8 cellular contexts compared by ENCODE assay signal in genomic region chr13:37001921-37002250, GRCh38. TPM values are rescaled to one million over a fixed set of nuclear protein-coding genes. Genes with fewer than 3 reads are reported as not detected.
DNase-seq lines count a peak whose midpoint lies in the region; ATAC-seq and TF ChIP-seq lines count a peak whose summit lies in the region.

No MANE protein-coding gene starts in this region.

- TF ChIP-seq POLR2A in prostate gland (IDR thresholded peaks at IDR 0.05), result no peak

- H3K4me1 ChIP-seq in ACC112 (ENCODE audit: control insufficient read depth, insufficient read depth, low read length, unreplicated experiment) (peaks cover 25% of the 10 kb centered on the region), GM23248 (ENCODE audit: insufficient read depth) (peaks cover 16% of the 10 kb centered on the region), iPS-15b (ENCODE audit: control insufficient read depth, insufficient read depth, low read length) (no peaks in the 10 kb centered on the region), prostate gland (replicated peaks) (peaks cover 3% of the 10 kb centered on the region)

- DNase-seq in GM23248, result no peak
- no peak for DNase-seq in activated B cell treated with CpG ODN at 0.5 μM for 24 hours
- DNase-seq in prostate gland (ENCODE audit: low spot score), result no peak
- DNase-seq in Right ventricle myocardium superior, result no peak
- no peak for DNase-seq in NCI-H226

- POLR2A ChIA-PET in activated B cell treated with CpG ODN at 0.5 μM for 24 hours (lab: Charles Lee), result no interaction called here

- ATAC-seq in activated B cell treated with CpG ODN at 0.5 μM for 24 hours (ENCODE audit: low read depth), result no peak
- ATAC-seq in GM19467 (IDR thresholded peaks at IDR 0.05; ENCODE audit: unreplicated experiment), result no peak
- ATAC-seq in Right ventricle myocardium superior (ENCODE audit: poor library complexity), result no peak

- H3K36me3 ChIP-seq in ACC112 (ENCODE audit: insufficient read depth, low read length) (peaks cover 28% of the 10 kb centered on the region), GM23248 (ENCODE audit: low read depth) (peaks cover 30% of the 10 kb centered on the region), iPS-15b (ENCODE audit: control insufficient read depth, insufficient read depth, low read length) (no peaks in the 10 kb centered on the region), prostate gland (no peaks in the 10 kb centered on the region)

- H3K4me3 Mint-ChIP-seq in activated B cell treated with CpG ODN at 0.5 μM for 24 hours, result peak overlapping the region; percentile 99

- H3K4me3 ChIP-seq in ACC112 (ENCODE audit: low read depth, low read length), result peak overlapping the region; percentile 95
- H3K4me3 ChIP-seq in GM23248, result peak overlapping the region; percentile 95
- peak overlapping the region; percentile 98 for H3K4me3 ChIP-seq in iPS-15b (ENCODE audit: low read depth, low read length)
- no peak overlapping the region for H3K4me3 ChIP-seq in prostate gland

- H3K36me3 Mint-ChIP-seq in activated B cell treated with CpG ODN at 0.5 μM for 24 hours (ENCODE audit: low read depth), result peaks cover 51% of the 10 kb centered on the region

- in situ Hi-C loops in GM23248 (cut with MboI), result no loop called here

- H3K9me3 Mint-ChIP-seq in activated B cell treated with CpG ODN at 0.5 μM for 24 hours, result no peaks in the 10 kb centered on the region

- H3K9ac ChIP-seq in GM23248, result peak overlapping the region; percentile 95
- peak overlapping the region; percentile 3 for H3K9ac ChIP-seq in iPS-15b (ENCODE audit: low read depth, low read length)

- peak overlapping the region; percentile 95; the same call in 1 of the 2 replicates for H3K27ac ChIP-seq in ACC112 (ENCODE audit: low read depth, low read length)
- H3K27ac ChIP-seq in GM23248, result peak overlapping the region; percentile 97
- no peak overlapping the region for H3K27ac ChIP-seq in prostate gland

- peaks cover 41% of the 10 kb centered on the region for H3K79me2 ChIP-seq in ACC112 (ENCODE audit: control insufficient read depth, insufficient read depth, low read length, unreplicated experiment)
- peaks cover 45% of the 10 kb centered on the region for H3K79me2 ChIP-seq in GM23248 (ENCODE audit: insufficient read depth)

- no peak overlapping the region for H2AFZ ChIP-seq in ACC112 (ENCODE audit: low read length, unreplicated experiment)
- H2AFZ ChIP-seq in GM23248, result peak overlapping the region; percentile 97

- H3K4me1 Mint-ChIP-seq in activated B cell treated with CpG ODN at 0.5 μM for 24 hours, result peaks cover 31% of the 10 kb centered on the region

- H3K4me2 ChIP-seq in GM23248 (ENCODE audit: unreplicated experiment), result peak overlapping the region; percentile 96

- TF ChIP-seq CTCF in activated B cell treated with CpG ODN at 0.5 μM for 24 hours (IDR thresholded peaks at IDR 0.05) (no peak), prostate gland (IDR thresholded peaks at IDR 0.05) (no peak)

- no peaks in the 10 kb centered on the region for H4K20me1 ChIP-seq in GM23248 (ENCODE audit: insufficient read depth)

- 38 to 40% methylated on average over 3 of the region's 3 CpGs for WGBS in GM23248 (ENCODE audit: low coverage in 1 of 2, low lambda C conversion rate in 2 of 2, missing lambda C conversion rate in 2 of 2), 2 experiments
- WGBS in prostate gland, result 33% methylated on average over 3 of the region's 3 CpGs

- H3K9me2 ChIP-seq in GM23248 (ENCODE audit: insufficient read depth), result no peaks in the 10 kb centered on the region

- H3K27ac Mint-ChIP-seq in activated B cell treated with CpG ODN at 0.5 μM for 24 hours, result peak overlapping the region; percentile 100

- CTCF ChIA-PET in activated B cell treated with CpG ODN at 0.5 μM for 24 hours (lab: Charles Lee), result no interaction called here

- H3K9me3 ChIP-seq in GM23248 (ENCODE audit: low read depth), result no peaks in the 10 kb centered on the region
- H3K9me3 ChIP-seq in iPS-15b (ENCODE audit: control insufficient read depth, insufficient read depth, low read length), result no peaks in the 10 kb centered on the region
- H3K9me3 ChIP-seq in prostate gland, result no peaks in the 10 kb centered on the region

- intact Hi-C loops in activated B cell treated with CpG ODN at 0.5 μM for 24 hours (cut with micrococcal nuclease), result no loop called here
- intact Hi-C loops in prostate gland (cut with DNase I), result no loop called here
- intact Hi-C loops in Right ventricle myocardium superior (cut with DNase I), result no loop called here

- H3F3A ChIP-seq in GM23248 (ENCODE audit: insufficient read depth), result peaks cover 19% of the 10 kb centered on the region

- no peaks in the 10 kb centered on the region for H3K27me3 Mint-ChIP-seq in activated B cell treated with CpG ODN at 0.5 μM for 24 hours

- H3K27me3 ChIP-seq in ACC112 (ENCODE audit: insufficient read depth, low read length), result no peaks in the 10 kb centered on the region
- no peaks in the 10 kb centered on the region for H3K27me3 ChIP-seq in GM23248 (replicated peaks; ENCODE audit: insufficient read depth)
- H3K27me3 ChIP-seq in iPS-15b (ENCODE audit: control insufficient read depth, insufficient read depth, low read length), result no peaks in the 10 kb centered on the region
- no peaks in the 10 kb centered on the region for H3K27me3 ChIP-seq in prostate gland (replicated peaks; ENCODE audit: insufficient read depth)

RNA-seq across cellular contexts. Expression of gene EXOSC8, which starts 1.3 kb away (rescaled TPM):
- 21.4 and 36.3 TPM in 2 replicates for total RNA-seq in GM23248 (2014; rRNA removed; shearing (Covaris generic))
- 85.1 and 87.9 TPM in 2 replicates for polyA plus RNA-seq in GM23248 (2016; fragmentation: Nextera tagmentation; extraction: Ambion mirVana)
- total RNA-seq in activated B cell treated with CpG ODN at 0.5 μM for 24 hours (57.7 and 61.8 TPM in 2 replicates), prostate gland (10 to 100 TPM; 10.9 to 29.4 TPM), Right ventricle myocardium superior (17.7 TPM)

RNA-seq across cellular contexts. Expression of gene ALG5, which starts 2.7 kb away (rescaled TPM):
- total RNA-seq in GM23248 (2014; rRNA removed; shearing (Covaris generic)), result 29.6 and 30.2 TPM in 2 replicates
- 76.2 and 77.7 TPM in 2 replicates for polyA plus RNA-seq in GM23248 (2016; fragmentation: Nextera tagmentation; extraction: Ambion mirVana)
- total RNA-seq in activated B cell treated with CpG ODN at 0.5 μM for 24 hours (24.0 and 25.8 TPM in 2 replicates), prostate gland (10 to 100 TPM; 14.1 to 41.3 TPM), Right ventricle myocardium superior (7.8 TPM)

RNA-seq across cellular contexts. Expression of gene SUPT20H, which starts 57.6 kb away (rescaled TPM):
- total RNA-seq in GM23248 (2014; rRNA removed; shearing (Covaris generic)), result 28.6 and 29.7 TPM in 2 replicates
- polyA plus RNA-seq in GM23248 (2016; fragmentation: Nextera tagmentation; extraction: Ambion mirVana), result 38.8 and 45.1 TPM in 2 replicates
- total RNA-seq in activated B cell treated with CpG ODN at 0.5 μM for 24 hours (61.9 and 66.6 TPM in 2 replicates), prostate gland (10 to 100 TPM; 32.2 to 57.3 TPM), Right ventricle myocardium superior (23.3 TPM)

Comparison
In these comparisons a context has a peak if more than half of its experiments do, and no peak if none do; other contexts are left out.
1. H3K27ac ChIP-seq: peak in ACC112 (single experiment) and GM23248 (single experiment); none in prostate gland (0 of 2).
2. H3K4me3 ChIP-seq: peak in ACC112 (single experiment), GM23248 (single experiment) and iPS-15b (single experiment); none in prostate gland (0 of 2).